ENCODE assay signal across 1 cellular context in the genomic region with DNA sequence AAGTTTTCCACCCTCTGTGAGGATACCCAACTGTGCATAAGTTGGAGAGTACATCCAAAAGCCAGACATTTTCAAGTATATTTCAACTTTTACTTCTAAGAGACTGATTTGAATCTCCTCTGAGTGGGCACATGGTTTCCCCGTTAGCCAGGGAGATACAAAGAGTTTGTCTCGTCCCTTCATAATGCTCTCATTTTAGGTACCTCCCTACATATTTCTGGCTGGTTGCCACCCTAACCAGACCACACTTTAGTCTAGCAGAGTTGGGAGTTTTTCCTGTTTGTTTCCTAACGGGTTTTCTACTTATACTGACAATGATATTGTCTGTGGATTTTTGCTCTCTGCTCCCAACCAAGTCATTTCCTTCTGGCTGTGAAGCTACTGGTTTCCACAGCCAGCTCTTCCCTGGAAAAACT.
TF ChIP-seq lines count a peak whose summit lies in the region.

No MANE protein-coding gene starts in this region.

TF ChIP-seq in K562, 482 proteins besides CTCF, POLR2A, EP300 and RAD21 (continued from another document and continues in another):
- TF ChIP-seq, protein P1, sequence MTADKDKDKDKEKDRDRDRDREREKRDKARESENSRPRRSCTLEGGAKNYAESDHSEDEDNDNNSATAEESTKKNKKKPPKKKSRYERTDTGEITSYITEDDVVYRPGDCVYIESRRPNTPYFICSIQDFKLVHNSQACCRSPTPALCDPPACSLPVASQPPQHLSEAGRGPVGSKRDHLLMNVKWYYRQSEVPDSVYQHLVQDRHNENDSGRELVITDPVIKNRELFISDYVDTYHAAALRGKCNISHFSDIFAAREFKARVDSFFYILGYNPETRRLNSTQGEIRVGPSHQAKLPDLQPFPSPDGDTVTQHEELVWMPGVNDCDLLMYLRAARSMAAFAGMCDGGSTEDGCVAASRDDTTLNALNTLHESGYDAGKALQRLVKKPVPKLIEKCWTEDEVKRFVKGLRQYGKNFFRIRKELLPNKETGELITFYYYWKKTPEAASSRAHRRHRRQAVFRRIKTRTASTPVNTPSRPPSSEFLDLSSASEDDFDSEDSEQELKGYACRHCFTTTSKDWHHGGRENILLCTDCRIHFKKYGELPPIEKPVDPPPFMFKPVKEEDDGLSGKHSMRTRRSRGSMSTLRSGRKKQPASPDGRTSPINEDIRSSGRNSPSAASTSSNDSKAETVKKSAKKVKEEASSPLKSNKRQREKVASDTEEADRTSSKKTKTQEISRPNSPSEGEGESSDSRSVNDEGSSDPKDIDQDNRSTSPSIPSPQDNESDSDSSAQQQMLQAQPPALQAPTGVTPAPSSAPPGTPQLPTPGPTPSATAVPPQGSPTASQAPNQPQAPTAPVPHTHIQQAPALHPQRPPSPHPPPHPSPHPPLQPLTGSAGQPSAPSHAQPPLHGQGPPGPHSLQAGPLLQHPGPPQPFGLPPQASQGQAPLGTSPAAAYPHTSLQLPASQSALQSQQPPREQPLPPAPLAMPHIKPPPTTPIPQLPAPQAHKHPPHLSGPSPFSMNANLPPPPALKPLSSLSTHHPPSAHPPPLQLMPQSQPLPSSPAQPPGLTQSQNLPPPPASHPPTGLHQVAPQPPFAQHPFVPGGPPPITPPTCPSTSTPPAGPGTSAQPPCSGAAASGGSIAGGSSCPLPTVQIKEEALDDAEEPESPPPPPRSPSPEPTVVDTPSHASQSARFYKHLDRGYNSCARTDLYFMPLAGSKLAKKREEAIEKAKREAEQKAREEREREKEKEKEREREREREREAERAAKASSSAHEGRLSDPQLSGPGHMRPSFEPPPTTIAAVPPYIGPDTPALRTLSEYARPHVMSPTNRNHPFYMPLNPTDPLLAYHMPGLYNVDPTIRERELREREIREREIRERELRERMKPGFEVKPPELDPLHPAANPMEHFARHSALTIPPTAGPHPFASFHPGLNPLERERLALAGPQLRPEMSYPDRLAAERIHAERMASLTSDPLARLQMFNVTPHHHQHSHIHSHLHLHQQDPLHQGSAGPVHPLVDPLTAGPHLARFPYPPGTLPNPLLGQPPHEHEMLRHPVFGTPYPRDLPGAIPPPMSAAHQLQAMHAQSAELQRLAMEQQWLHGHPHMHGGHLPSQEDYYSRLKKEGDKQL (CRISPR knock-in tag; IDR thresholded peaks at IDR 0.05; ENCODE audit: borderline replicate concordance), result no peak
- TF ChIP-seq RAD51 (IDR thresholded peaks at IDR 0.05; ENCODE audit: borderline replicate concordance, low read depth) (no peak), HNRNPLL (IDR thresholded peaks at IDR 0.05; ENCODE audit: low read depth, low read length, poor library complexity, severe bottlenecking) (no peak), TGIF2 (CRISPR knock-in tag; IDR thresholded peaks at IDR 0.05) (no peak), ZNF239 (CRISPR knock-in tag; IDR thresholded peaks at IDR 0.05) (no peak), GATAD2B (IDR thresholded peaks at IDR 0.05; ENCODE audit: borderline replicate concordance) (0 out of 2 replicates have a peak, but pooled peaks have one; percentile 11), ZNF175 (CRISPR knock-in tag; IDR thresholded peaks at IDR 0.05; ENCODE audit: low read depth) (peak; percentile 68; the same call in 1 of the 2 replicates), MAZ (CRISPR knock-in tag; conservative IDR thresholded peaks at IDR 0.05 in 1 of 2, IDR thresholded peaks at IDR 0.05 in 1 of 2) (0 out of 4 replicates have a peak, but pooled peaks of 1 of the 2 experiments have one; percentile 27), CXXC5 (CRISPR knock-in tag; IDR thresholded peaks at IDR 0.05) (0 out of 2 replicates have a peak, but pooled peaks have one; percentile 11), ETV6 (IDR thresholded peaks at IDR 0.05; ENCODE audit: borderline replicate concordance in 1 of 2, low read depth in 2 of 2, low read length in 1 of 2) (no peak), ETV6 (CRISPR knock-in tag; IDR thresholded peaks at IDR 0.05; ENCODE audit: borderline replicate concordance) (no peak), TOE1 (IDR thresholded peaks at IDR 0.05; ENCODE audit: borderline replicate concordance) (no peak), TOE1 (CRISPR knock-in tag; IDR thresholded peaks at IDR 0.05; ENCODE audit: borderline replicate concordance, low read depth) (0 out of 2 replicates have a peak, but pooled peaks have one; percentile 32), HLTF (IDR thresholded peaks at IDR 0.05) (no peak), GABPB2 (CRISPR knock-in tag; conservative IDR thresholded peaks at IDR 0.05) (no peak), BACH1 (tag; IDR thresholded peaks at IDR 0.05) (peak; percentile 37; the same call in 1 of the 2 replicates), NR4A1 (CRISPR knock-in tag; IDR thresholded peaks at IDR 0.05) (no peak), NR4A1 (tag; IDR thresholded peaks at IDR 0.05) (0 out of 2 replicates have a peak, but pooled peaks have one; percentile 52), CBX3 (IDR thresholded peaks at IDR 0.05; ENCODE audit: borderline replicate concordance in 1 of 2, low read length in 2 of 2) (0 out of 3 replicates have a peak, but pooled peaks of 1 of the 2 experiments have one; percentile 10), NFIC (IDR thresholded peaks at IDR 0.05) (peak; percentile 73), NFRKB (IDR thresholded peaks at IDR 0.05; ENCODE audit: low read depth) (no peak; the same call in 1 of the 2 replicates), L3MBTL2 (IDR thresholded peaks at IDR 0.05) (peak; percentile 56; the same call in 1 of the 2 replicates), SMAD4 (CRISPR knock-in tag; conservative IDR thresholded peaks at IDR 0.05) (0 out of 2 replicates have a peak, but pooled peaks have one; percentile 30), MYNN (IDR thresholded peaks at IDR 0.05) (no peak), MYNN (CRISPR knock-in tag; IDR thresholded peaks at IDR 0.05) (no peak), HDAC3 (IDR thresholded peaks at IDR 0.05; ENCODE audit: borderline replicate concordance, partially characterized antibody) (peak; percentile 6), MYC (IDR thresholded peaks at IDR 0.05; ENCODE audit: low read depth, low read length) (0 out of 2 replicates have a peak, but pooled peaks have one; percentile 14), MYC (CRISPR knock-in tag; IDR thresholded peaks at IDR 0.05; ENCODE audit: borderline replicate concordance, low read depth) (no peak)
- TF ChIP-seq, protein P2, sequence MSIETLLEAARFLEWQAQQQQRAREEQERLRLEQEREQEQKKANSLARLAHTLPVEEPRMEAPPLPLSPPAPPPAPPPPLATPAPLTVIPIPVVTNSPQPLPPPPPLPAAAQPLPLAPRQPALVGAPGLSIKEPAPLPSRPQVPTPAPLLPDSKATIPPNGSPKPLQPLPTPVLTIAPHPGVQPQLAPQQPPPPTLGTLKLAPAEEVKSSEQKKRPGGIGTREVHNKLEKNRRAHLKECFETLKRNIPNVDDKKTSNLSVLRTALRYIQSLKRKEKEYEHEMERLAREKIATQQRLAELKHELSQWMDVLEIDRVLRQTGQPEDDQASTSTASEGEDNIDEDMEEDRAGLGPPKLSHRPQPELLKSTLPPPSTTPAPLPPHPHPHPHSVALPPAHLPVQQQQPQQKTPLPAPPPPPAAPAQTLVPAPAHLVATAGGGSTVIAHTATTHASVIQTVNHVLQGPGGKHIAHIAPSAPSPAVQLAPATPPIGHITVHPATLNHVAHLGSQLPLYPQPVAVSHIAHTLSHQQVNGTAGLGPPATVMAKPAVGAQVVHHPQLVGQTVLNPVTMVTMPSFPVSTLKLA (conservative IDR thresholded peaks at IDR 0.05), result 0 out of 4 replicates have a peak, but pooled peaks of 1 of the 2 experiments have one; percentile 0
- TF ChIP-seq, protein P3, sequence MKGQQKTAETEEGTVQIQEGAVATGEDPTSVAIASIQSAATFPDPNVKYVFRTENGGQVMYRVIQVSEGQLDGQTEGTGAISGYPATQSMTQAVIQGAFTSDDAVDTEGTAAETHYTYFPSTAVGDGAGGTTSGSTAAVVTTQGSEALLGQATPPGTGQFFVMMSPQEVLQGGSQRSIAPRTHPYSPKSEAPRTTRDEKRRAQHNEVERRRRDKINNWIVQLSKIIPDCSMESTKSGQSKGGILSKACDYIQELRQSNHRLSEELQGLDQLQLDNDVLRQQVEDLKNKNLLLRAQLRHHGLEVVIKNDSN (CRISPR knock-in tag; IDR thresholded peaks at IDR 0.05), result no peak
- TF ChIP-seq, protein P4, sequence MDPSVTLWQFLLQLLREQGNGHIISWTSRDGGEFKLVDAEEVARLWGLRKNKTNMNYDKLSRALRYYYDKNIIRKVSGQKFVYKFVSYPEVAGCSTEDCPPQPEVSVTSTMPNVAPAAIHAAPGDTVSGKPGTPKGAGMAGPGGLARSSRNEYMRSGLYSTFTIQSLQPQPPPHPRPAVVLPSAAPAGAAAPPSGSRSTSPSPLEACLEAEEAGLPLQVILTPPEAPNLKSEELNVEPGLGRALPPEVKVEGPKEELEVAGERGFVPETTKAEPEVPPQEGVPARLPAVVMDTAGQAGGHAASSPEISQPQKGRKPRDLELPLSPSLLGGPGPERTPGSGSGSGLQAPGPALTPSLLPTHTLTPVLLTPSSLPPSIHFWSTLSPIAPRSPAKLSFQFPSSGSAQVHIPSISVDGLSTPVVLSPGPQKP (CRISPR knock-in tag; IDR thresholded peaks at IDR 0.05), result no peak
- TF ChIP-seq, protein P5, sequence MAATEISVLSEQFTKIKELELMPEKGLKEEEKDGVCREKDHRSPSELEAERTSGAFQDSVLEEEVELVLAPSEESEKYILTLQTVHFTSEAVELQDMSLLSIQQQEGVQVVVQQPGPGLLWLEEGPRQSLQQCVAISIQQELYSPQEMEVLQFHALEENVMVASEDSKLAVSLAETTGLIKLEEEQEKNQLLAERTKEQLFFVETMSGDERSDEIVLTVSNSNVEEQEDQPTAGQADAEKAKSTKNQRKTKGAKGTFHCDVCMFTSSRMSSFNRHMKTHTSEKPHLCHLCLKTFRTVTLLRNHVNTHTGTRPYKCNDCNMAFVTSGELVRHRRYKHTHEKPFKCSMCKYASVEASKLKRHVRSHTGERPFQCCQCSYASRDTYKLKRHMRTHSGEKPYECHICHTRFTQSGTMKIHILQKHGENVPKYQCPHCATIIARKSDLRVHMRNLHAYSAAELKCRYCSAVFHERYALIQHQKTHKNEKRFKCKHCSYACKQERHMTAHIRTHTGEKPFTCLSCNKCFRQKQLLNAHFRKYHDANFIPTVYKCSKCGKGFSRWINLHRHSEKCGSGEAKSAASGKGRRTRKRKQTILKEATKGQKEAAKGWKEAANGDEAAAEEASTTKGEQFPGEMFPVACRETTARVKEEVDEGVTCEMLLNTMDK (IDR thresholded peaks at IDR 0.05; ENCODE audit: borderline replicate concordance, insufficient read depth, low read depth, low read length, poor library complexity, severe bottlenecking), result no peak
- TF ChIP-seq, protein P6, sequence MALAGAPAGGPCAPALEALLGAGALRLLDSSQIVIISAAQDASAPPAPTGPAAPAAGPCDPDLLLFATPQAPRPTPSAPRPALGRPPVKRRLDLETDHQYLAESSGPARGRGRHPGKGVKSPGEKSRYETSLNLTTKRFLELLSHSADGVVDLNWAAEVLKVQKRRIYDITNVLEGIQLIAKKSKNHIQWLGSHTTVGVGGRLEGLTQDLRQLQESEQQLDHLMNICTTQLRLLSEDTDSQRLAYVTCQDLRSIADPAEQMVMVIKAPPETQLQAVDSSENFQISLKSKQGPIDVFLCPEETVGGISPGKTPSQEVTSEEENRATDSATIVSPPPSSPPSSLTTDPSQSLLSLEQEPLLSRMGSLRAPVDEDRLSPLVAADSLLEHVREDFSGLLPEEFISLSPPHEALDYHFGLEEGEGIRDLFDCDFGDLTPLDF (CRISPR knock-in tag; IDR thresholded peaks at IDR 0.05), result no peak
- TF ChIP-seq, protein P7, sequence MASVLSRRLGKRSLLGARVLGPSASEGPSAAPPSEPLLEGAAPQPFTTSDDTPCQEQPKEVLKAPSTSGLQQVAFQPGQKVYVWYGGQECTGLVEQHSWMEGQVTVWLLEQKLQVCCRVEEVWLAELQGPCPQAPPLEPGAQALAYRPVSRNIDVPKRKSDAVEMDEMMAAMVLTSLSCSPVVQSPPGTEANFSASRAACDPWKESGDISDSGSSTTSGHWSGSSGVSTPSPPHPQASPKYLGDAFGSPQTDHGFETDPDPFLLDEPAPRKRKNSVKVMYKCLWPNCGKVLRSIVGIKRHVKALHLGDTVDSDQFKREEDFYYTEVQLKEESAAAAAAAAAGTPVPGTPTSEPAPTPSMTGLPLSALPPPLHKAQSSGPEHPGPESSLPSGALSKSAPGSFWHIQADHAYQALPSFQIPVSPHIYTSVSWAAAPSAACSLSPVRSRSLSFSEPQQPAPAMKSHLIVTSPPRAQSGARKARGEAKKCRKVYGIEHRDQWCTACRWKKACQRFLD (CRISPR knock-in tag; IDR thresholded peaks at IDR 0.05), result peak; percentile 34; the same call in 1 of the 2 replicates
- TF ChIP-seq, protein P8, sequence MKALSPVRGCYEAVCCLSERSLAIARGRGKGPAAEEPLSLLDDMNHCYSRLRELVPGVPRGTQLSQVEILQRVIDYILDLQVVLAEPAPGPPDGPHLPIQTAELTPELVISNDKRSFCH (CRISPR knock-in tag; IDR thresholded peaks at IDR 0.05), result no peak
- TF ChIP-seq, protein P8 (tag; IDR thresholded peaks at IDR 0.05), result 0 out of 2 replicates have a peak, but pooled peaks have one; percentile 45
- TF ChIP-seq, protein P9, sequence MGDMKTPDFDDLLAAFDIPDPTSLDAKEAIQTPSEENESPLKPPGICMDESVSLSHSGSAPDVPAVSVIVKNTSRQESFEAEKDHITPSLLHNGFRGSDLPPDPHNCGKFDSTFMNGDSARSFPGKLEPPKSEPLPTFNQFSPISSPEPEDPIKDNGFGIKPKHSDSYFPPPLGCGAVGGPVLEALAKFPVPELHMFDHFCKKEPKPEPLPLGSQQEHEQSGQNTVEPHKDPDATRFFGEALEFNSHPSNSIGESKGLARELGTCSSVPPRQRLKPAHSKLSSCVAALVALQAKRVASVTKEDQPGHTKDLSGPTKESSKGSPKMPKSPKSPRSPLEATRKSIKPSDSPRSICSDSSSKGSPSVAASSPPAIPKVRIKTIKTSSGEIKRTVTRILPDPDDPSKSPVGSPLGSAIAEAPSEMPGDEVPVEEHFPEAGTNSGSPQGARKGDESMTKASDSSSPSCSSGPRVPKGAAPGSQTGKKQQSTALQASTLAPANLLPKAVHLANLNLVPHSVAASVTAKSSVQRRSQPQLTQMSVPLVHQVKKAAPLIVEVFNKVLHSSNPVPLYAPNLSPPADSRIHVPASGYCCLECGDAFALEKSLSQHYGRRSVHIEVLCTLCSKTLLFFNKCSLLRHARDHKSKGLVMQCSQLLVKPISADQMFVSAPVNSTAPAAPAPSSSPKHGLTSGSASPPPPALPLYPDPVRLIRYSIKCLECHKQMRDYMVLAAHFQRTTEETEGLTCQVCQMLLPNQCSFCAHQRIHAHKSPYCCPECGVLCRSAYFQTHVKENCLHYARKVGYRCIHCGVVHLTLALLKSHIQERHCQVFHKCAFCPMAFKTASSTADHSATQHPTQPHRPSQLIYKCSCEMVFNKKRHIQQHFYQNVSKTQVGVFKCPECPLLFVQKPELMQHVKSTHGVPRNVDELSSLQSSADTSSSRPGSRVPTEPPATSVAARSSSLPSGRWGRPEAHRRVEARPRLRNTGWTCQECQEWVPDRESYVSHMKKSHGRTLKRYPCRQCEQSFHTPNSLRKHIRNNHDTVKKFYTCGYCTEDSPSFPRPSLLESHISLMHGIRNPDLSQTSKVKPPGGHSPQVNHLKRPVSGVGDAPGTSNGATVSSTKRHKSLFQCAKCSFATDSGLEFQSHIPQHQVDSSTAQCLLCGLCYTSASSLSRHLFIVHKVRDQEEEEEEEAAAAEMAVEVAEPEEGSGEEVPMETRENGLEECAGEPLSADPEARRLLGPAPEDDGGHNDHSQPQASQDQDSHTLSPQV (IDR thresholded peaks at IDR 0.05), result peak; percentile 74
